In the genomic region with DNA sequence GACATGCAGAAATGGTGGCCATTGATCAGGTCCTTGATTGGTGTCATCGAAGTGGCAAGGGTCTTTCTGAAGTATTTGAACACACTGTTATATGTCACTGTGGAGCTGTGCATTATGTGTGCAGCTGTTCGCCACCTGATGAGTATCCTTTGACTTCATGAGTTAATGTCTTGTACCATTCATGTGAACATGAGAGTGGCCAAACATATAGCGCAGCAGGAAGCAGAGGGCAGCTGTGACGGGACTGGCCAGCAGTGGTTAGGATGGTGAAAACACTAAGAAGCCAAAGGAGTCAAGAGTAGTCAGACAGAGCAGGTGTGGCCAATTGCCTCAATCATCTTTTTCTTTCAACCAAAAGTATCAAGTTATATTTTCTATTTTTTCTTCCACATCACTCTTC, we compare ENCODE assay signal across 23 cellular contexts.
"Had no signal": no experiment of that assay in that cellular context is flagged by ENCODE, and none has a peak within 500 bp of the region (broad histone marks: within the 10 kb centered on the region; RNA-seq: fewer than 3 reads in every experiment).

No MANE protein-coding gene starts in this region.

- H3K27ac ChIP-seq: gastroesophageal sphincter, hepatocyte, stomach had no signal

- DNase-seq: activated B cell treated with CpG ODN at 0.5 μM for 24 hours; activated CD4-positive, alpha-beta T cell treated with anti-CD3 and anti-CD28 coated beads, Interleukin-2, amount 50 U/mL, for 1 hour; activated CD8-positive, alpha-beta memory T cell treated with anti-CD3 and anti-CD28 coated beads, Interleukin-2, amount 10 ng/mL, durations not matched to agents 7 days and 5 days; activated CD8-positive, alpha-beta T cell treated with anti-CD3 and anti-CD28 coated beads, Interleukin-2, amount 10 ng/mL, durations not matched to agents 7 days and 5 days; activated naive CD8-positive, alpha-beta T cell treated with anti-CD3 and anti-CD28 coated beads, Interleukin-2, amount 50 U/mL, for 24 hours; activated T-cell treated with anti-CD3 and anti-CD28 coated beads, Interleukin-2, amount 50 U/mL, for 48 hours; amygdala; caudate nucleus; cortex of kidney; effector memory CD8-positive, alpha-beta T cell; erythroblast; islet precursor cell; left cardiac atrium; left ventricle myocardium superior; posterior cingulate gyrus; right cardiac atrium; stimulated activated CD4-positive, alpha-beta T cell treated with anti-CD3 and anti-CD28 coated beads, Interleukin-15, amount 100 ng/mL, for 24 hours; stimulated activated CD4-positive, alpha-beta T cell treated with anti-CD3 and anti-CD28 coated beads, Interleukin-2, amount 100 ng/mL, for 24 hours; stimulated activated naive B cell treated with anti-CD40 and anti-IgM and Interleukin-4, amounts not matched to agents 10 μg/mL and 1 μg/mL and 100 μg/mL, for 72 hours; stomach had no signal

- H3K4me3 ChIP-seq: gastroesophageal sphincter, hepatocyte, stomach, tibial nerve had no signal

- H3K9me3 ChIP-seq: gastroesophageal sphincter, stomach had no signal

- H3K27me3 ChIP-seq: gastroesophageal sphincter, hepatocyte, stomach, tibial nerve had no signal

- ATAC-seq: activated CD8-positive, alpha-beta memory T cell treated with anti-CD3 and anti-CD28 coated beads, Interleukin-2, amount 10 ng/mL, durations not matched to agents 7 days and 5 days; activated CD8-positive, alpha-beta T cell treated with anti-CD3 and anti-CD28 coated beads, Interleukin-2, amount 10 ng/mL, durations not matched to agents 7 days and 5 days; activated naive CD8-positive, alpha-beta T cell treated with anti-CD3 and anti-CD28 coated beads, Interleukin-2, amount 50 U/mL, for 24 hours; effector memory CD8-positive, alpha-beta T cell; gastroesophageal sphincter; left cardiac atrium; left ventricle myocardium superior; right cardiac atrium; stimulated activated naive B cell treated with anti-CD40 and anti-IgM and Interleukin-4, amounts not matched to agents 10 μg/mL and 1 μg/mL and 100 μg/mL, for 72 hours had no signal

- H3K4me1 ChIP-seq: stomach had no signal

- H3K36me3 ChIP-seq: gastroesophageal sphincter, stomach, tibial nerve had no signal
